In the genomic region with DNA sequence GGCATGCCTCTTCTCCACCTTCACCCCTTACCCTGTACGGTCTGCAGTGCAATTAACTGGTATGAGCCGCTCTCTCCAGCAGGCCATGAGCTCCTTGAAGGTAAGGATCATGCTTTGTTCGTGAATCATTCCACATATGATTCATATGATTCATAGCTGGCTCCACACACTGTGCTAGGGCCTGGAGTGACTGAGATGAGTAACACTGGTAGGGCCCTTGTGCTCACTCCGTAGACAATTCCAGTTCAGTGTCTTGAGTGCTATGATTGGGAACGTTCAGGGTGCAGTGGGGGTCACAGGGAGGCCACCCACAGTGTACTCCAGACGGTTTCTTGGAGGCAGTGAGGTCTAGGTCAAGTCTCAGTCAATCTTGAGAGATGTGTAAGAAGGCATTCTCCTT, we compare ENCODE assay signal across 11 cellular contexts.
DNase-seq lines count a peak whose midpoint lies in the region; ATAC-seq, FAIRE-seq and TF ChIP-seq lines count a peak whose summit lies in the region.
"Had no signal": no experiment of that assay in that cellular context is flagged by ENCODE, and none has a peak within 500 bp of the region (broad histone marks: within the 10 kb centered on the region; RNA-seq: fewer than 3 reads in every experiment).

No MANE protein-coding gene starts in this region.

- peak; percentile 66 for DNase-seq in H54 (ENCODE audit: insufficient read length, low spot score)
- no peak for DNase-seq in SK-N-MC (ENCODE audit: low read depth, low spot score)
- DNase-seq in fibroblast of villous mesenchyme (ENCODE audit: low read depth), result peak; percentile 2
- DNase-seq in stimulated activated naive CD8-positive, alpha-beta T cell treated with anti-CD3 and anti-CD28 coated beads, Interleukin-15, amount 100 ng/mL, for 72 hours, result no peak
- DNase-seq in stimulated activated CD4-positive, alpha-beta T cell treated with anti-CD3 and anti-CD28 coated beads, Interleukin-4, amount 100 ng/mL, for 4 hours, result no peak
- no peak for DNase-seq in CD1c-positive myeloid dendritic cell (ENCODE audit: extremely low spot score)
- DNase-seq in activated T-cell treated with anti-CD3 and anti-CD28 coated beads, Interleukin-2, amount 50 U/mL, for 4 hours, result no peak

- no peak for TF ChIP-seq CTCF in fibroblast of villous mesenchyme (IDR thresholded peaks at IDR 0.05; ENCODE audit: insufficient read depth, low read depth, low read length)

- H3K4me3 Mint-ChIP-seq in stimulated activated naive CD8-positive, alpha-beta T cell treated with anti-CD3 and anti-CD28 coated beads, Interleukin-15, amount 100 ng/mL, for 72 hours, result no peak overlapping the region
- H3K4me3 Mint-ChIP-seq in activated T-cell treated with anti-CD3 and anti-CD28 coated beads, Interleukin-2, amount 50 U/mL, for 4 hours, result no peak overlapping the region
- H3K4me3 Mint-ChIP-seq: central memory CD8-positive, alpha-beta T cell had no signal

- H3K36me3 Mint-ChIP-seq in activated T-cell treated with anti-CD3 and anti-CD28 coated beads, Interleukin-2, amount 50 U/mL, for 4 hours (ENCODE audit: insufficient read depth), result no peaks in the 10 kb centered on the region

- peak; percentile 23 for ATAC-seq in stimulated activated naive CD8-positive, alpha-beta T cell treated with anti-CD3 and anti-CD28 coated beads, Interleukin-15, amount 100 ng/mL, for 72 hours
- ATAC-seq in HG03135 (IDR thresholded peaks at IDR 0.05; ENCODE audit: unreplicated experiment), result no peak
- no peak for ATAC-seq in activated T-cell treated with anti-CD3 and anti-CD28 coated beads, Interleukin-2, amount 50 U/mL, for 4 hours
- ATAC-seq: activated CD4-positive, CD25-positive, alpha-beta regulatory T cell treated with anti-CD3 and anti-CD28 coated beads, Interleukin-2, amount 50 U/mL, for 24 hours; sciatic nerve had no signal

- peaks cover 41% of the 10 kb centered on the region for H3K27me3 Mint-ChIP-seq in stimulated activated naive CD8-positive, alpha-beta T cell treated with anti-CD3 and anti-CD28 coated beads, Interleukin-15, amount 100 ng/mL, for 72 hours
- H3K27me3 Mint-ChIP-seq in activated T-cell treated with anti-CD3 and anti-CD28 coated beads, Interleukin-2, amount 50 U/mL, for 4 hours (ENCODE audit: low read depth), result peaks cover 28% of the 10 kb centered on the region

- no peaks in the 10 kb centered on the region for H3K36me3 ChIP-seq in SK-N-MC (ENCODE audit: insufficient read depth, low read length)

- H3K27ac ChIP-seq in SK-N-MC, result peak overlapping the region; percentile 71

- H3K9me3 Mint-ChIP-seq in stimulated activated naive CD8-positive, alpha-beta T cell treated with anti-CD3 and anti-CD28 coated beads, Interleukin-15, amount 100 ng/mL, for 72 hours, result no peaks in the 10 kb centered on the region
- H3K9me3 Mint-ChIP-seq in activated T-cell treated with anti-CD3 and anti-CD28 coated beads, Interleukin-2, amount 50 U/mL, for 4 hours, result no peaks in the 10 kb centered on the region
- H3K9me3 Mint-ChIP-seq: central memory CD8-positive, alpha-beta T cell had no signal

- no peak overlapping the region for H3K9ac ChIP-seq in SK-N-MC (ENCODE audit: insufficient read length)

- no peaks in the 10 kb centered on the region for H3K9me3 ChIP-seq in SK-N-MC (ENCODE audit: low read depth, low read length)

- TF ChIP-seq POLR2A in H54 (IDR thresholded peaks at IDR 0.05; ENCODE audit: low read depth, low read length), result no peak

- no peak overlapping the region for H3K27ac Mint-ChIP-seq in stimulated activated naive CD8-positive, alpha-beta T cell treated with anti-CD3 and anti-CD28 coated beads, Interleukin-15, amount 100 ng/mL, for 72 hours

- no peaks in the 10 kb centered on the region for H3K4me1 Mint-ChIP-seq in stimulated activated naive CD8-positive, alpha-beta T cell treated with anti-CD3 and anti-CD28 coated beads, Interleukin-15, amount 100 ng/mL, for 72 hours
- H3K4me1 Mint-ChIP-seq in activated T-cell treated with anti-CD3 and anti-CD28 coated beads, Interleukin-2, amount 50 U/mL, for 4 hours (ENCODE audit: low read depth), result no peaks in the 10 kb centered on the region
- H3K4me1 Mint-ChIP-seq: central memory CD8-positive, alpha-beta T cell had no signal

- no peak overlapping the region for H3K4me3 ChIP-seq in SK-N-MC
- H3K4me3 ChIP-seq in fibroblast of villous mesenchyme (ENCODE audit: low read depth, low read length), result no peak overlapping the region

- peak; percentile 55 for FAIRE-seq in H54 (lab: Jason Lieb, UNC)

Comparison
In these comparisons a context has a peak if more than half of its experiments do, and no peak if none do; other contexts are left out.
1. DNase-seq: peak in H54 (single experiment) and fibroblast of villous mesenchyme (single experiment); none in SK-N-MC (single experiment), stimulated activated naive CD8-positive, alpha-beta T cell treated with anti-CD3 and anti-CD28 coated beads, Interleukin-15, amount 100 ng/mL, for 72 hours (0 of 2), stimulated activated CD4-positive, alpha-beta T cell treated with anti-CD3 and anti-CD28 coated beads, Interleukin-4, amount 100 ng/mL, for 4 hours (0 of 2), CD1c-positive myeloid dendritic cell (single experiment) and activated T-cell treated with anti-CD3 and anti-CD28 coated beads, Interleukin-2, amount 50 U/mL, for 4 hours (single experiment).